ENCODE assay signal across 15 cellular contexts in the genomic region with DNA sequence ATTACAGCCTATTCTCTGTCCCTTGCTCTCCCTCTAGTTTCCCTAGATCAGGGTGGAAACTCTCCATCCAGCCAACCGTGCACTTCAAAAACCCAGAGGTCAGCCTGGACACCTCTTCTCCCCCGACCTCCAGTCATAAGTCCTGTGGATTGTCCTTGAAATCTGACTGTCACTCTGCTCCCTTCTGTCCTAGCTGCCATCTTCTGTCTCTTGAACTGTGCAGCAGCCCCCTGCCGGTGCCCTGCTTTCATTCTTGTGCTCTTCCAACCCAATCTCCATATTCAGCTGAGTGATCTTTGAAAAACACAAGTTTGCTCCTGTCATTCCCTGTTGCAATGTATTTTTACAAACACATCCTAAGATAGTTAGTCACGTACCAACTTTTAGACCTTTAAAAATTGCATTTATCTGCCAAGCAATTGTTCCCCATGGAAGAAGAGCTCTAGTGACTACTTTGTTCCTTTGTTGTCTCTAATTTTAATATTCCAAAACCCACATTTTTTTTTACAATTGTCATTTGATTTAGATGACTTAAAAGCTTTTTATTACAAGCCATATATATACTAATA.
DNase-seq lines count a peak whose midpoint lies in the region; ATAC-seq, FAIRE-seq and TF ChIP-seq lines count a peak whose summit lies in the region.
"Had no signal": no experiment of that assay in that cellular context is flagged by ENCODE, and none has a peak within 500 bp of the region (broad histone marks: within the 10 kb centered on the region; RNA-seq: fewer than 3 reads in every experiment).

No MANE protein-coding gene starts in this region.

- DNase-seq in G401 (ENCODE audit: low spot score) (peak; percentile 11), K562 (ENCODE audit: extremely low read depth in 1 of 4, low spot score in 3 of 4) (peak in 1 of 4 experiments; percentile 6), psoas muscle (no peak), NCI-H187 treated with DMSO at 0.1 percent for 48 hours (lab: John Stamatoyannopoulos, UW) (no peak), esophagus muscularis mucosa (ENCODE audit: extremely low spot score) (no peak)
- no peak for DNase-seq in stimulated activated CD4-positive, alpha-beta T cell treated with anti-CD3 and anti-CD28 coated beads, Interleukin-4, amount 100 ng/mL, for 24 hours
- DNase-seq: activated effector memory CD4-positive, alpha-beta T cell treated with Interleukin-2 at 50 U/mL for 16 hours; anterior cingulate cortex; glutamatergic neuron; immature natural killer cell; NCI-H2171 had no signal

- H3K79me2 ChIP-seq in K562 (ENCODE audit: control insufficient read depth, insufficient read depth, low read length), result no peaks in the 10 kb centered on the region

- peak overlapping the region; percentile 32 for H3K27ac ChIP-seq in KOPT-K1 (ENCODE audit: low read depth, low read length, poor library complexity, severe bottlenecking)
- no peak overlapping the region for H3K27ac ChIP-seq in K562 (ENCODE audit: extremely low read depth, low read depth, low read length)
- peak overlapping the region; percentile 59 for H3K27ac ChIP-seq in psoas muscle
- H3K27ac ChIP-seq in esophagus muscularis mucosa (replicated peaks in 1 of 4), result no peak overlapping the region
- H3K27ac ChIP-seq: SJSA1, vagina had no signal

- 0% methylated on average over 4 of the region's 4 CpGs for WGBS in K562 (ENCODE audit: insufficient coverage, low coverage, missing lambda C conversion rate)
- 52 to 73% (median 59%) methylated on average over 4 of the region's 4 CpGs for whole genome bisulfite sequencing in psoas muscle, 3 donors
- 91% methylated on average over 4 of the region's 4 CpGs for WGBS in esophagus muscularis mucosa

- in situ Hi-C loops in G401 (cut with HindIII; ENCODE audit: low sequenced_read_pairs), result no loop called here
- in situ Hi-C loops in K562 (cut with MboI), result no loop called here

- H3K9me1 ChIP-seq in K562 (ENCODE audit: control insufficient read depth, insufficient read depth, low read length), result no peaks in the 10 kb centered on the region

- H3K4me3 ChIP-seq in K562 (no peak overlapping the region), psoas muscle (peak overlapping the region; percentile 51), esophagus muscularis mucosa (no peak overlapping the region)
- H3K4me3 ChIP-seq: SJSA1, vagina had no signal

- TF ChIP-seq CTCF in K562 (IDR thresholded peaks at IDR 0.05 in 2 of 3, conservative IDR thresholded peaks at IDR 0.05 in 1 of 3; ENCODE audit: insufficient read depth in 2 of 3, low read depth in 1 of 3, low read length in 3 of 3), result peak; percentile 13 to 22 (median 20); a peak in 1 of 6 replicates
- no peak for TF ChIP-seq CTCF in psoas muscle (IDR thresholded peaks at IDR 0.05)
- TF ChIP-seq CTCF in esophagus muscularis mucosa (IDR thresholded peaks at IDR 0.05), result no peak

- no peak overlapping the region for H3K4me2 ChIP-seq in K562 (ENCODE audit: insufficient read depth, low read length)

- no peak overlapping the region for H3K9ac ChIP-seq in K562 (ENCODE audit: insufficient read depth in 1 of 2, low read depth in 2 of 2, low read length in 2 of 2)

- POLR2A ChIA-PET in K562 (lab: Yijun Ruan, JAX), result interaction anchor here (0.5 to 1.4 kb wide), 4 partner anchors 18 to 569 kb away, joined by 3 to 5 read pairs (median 4); no protein-coding TSS in a partner anchor

- TF ChIP-seq EP300 in K562 (IDR thresholded peaks at IDR 0.05; ENCODE audit: low read length) (no peak), esophagus muscularis mucosa (IDR thresholded peaks at IDR 0.05) (no peak)

- BruUV-seq in K562 (replicated peaks; lab: Mats Ljungman, UMichigan), result no TSS peak

- CTCF ChIA-PET in K562 (lab: Yijun Ruan, JAX; ENCODE audit: low intra/inter-chr PET ratio), result no interaction called here

- H3K9me3 ChIP-seq in KOPT-K1 (ENCODE audit: insufficient read depth, low read length, poor library complexity, severe bottlenecking) (no peaks in the 10 kb centered on the region), K562 (replicated peaks; ENCODE audit: control insufficient read depth, insufficient read depth, low read depth, low read length) (no peaks in the 10 kb centered on the region), psoas muscle (no peaks in the 10 kb centered on the region), esophagus muscularis mucosa (no peaks in the 10 kb centered on the region)
- H3K9me3 ChIP-seq: SJSA1, vagina had no signal

- peak; percentile 62 for FAIRE-seq in K562 (lab: Jason Lieb, UNC)
- FAIRE-seq: endothelial cell of umbilical vein had no signal

- TF ChIP-seq RAD21 in K562 (CRISPR knock-in tag; conservative IDR thresholded peaks at IDR 0.05 in 1 of 2, IDR thresholded peaks at IDR 0.05 in 1 of 2), result no peak

- TF ChIP-seq POLR2A in K562 (conservative IDR thresholded peaks at IDR 0.05) (no peak), esophagus muscularis mucosa (IDR thresholded peaks at IDR 0.05; ENCODE audit: low read depth) (no peak)

- H3K27me3 ChIP-seq in K562 (ENCODE audit: control insufficient read depth in 2 of 2, insufficient read depth in 2 of 2, low read length in 2 of 2), result no peaks in the 10 kb centered on the region
- no peaks in the 10 kb centered on the region for H3K27me3 ChIP-seq in psoas muscle (ENCODE audit: insufficient read depth in 3 of 3, low read length in 2 of 3)
- no peaks in the 10 kb centered on the region for H3K27me3 ChIP-seq in esophagus muscularis mucosa
- H3K27me3 ChIP-seq: SJSA1, vagina had no signal

- ATAC-seq in K562, result peak; percentile 56
- ATAC-seq in psoas muscle, result peak; percentile 42 to 84 (median 54)

- H3K4me1 ChIP-seq in K562 (replicated peaks in 1 of 2; ENCODE audit: control insufficient read depth in 2 of 2, insufficient read depth in 2 of 2, low read length in 2 of 2), result no peaks in the 10 kb centered on the region
- H3K4me1 ChIP-seq in psoas muscle, result peaks cover 19% of the 10 kb centered on the region
- H3K4me1 ChIP-seq in esophagus muscularis mucosa, result peaks cover 0 to 3% (median 0%) of the 10 kb centered on the region in 4 donors
- H3K4me1 ChIP-seq: SJSA1, vagina had no signal

- H4K20me1 ChIP-seq in K562 (replicated peaks; ENCODE audit: control insufficient read depth, insufficient read depth, low read length), result no peaks in the 10 kb centered on the region

- intact Hi-C loops in K562 (cut with micrococcal nuclease) (no loop called here), psoas muscle (cut with DNase I) (no loop called here), esophagus muscularis mucosa (cut with DNase I) (no loop called here)

- no peaks in the 10 kb centered on the region for H3K36me3 ChIP-seq in KOPT-K1 (ENCODE audit: insufficient read depth, low read length)
- no peaks in the 10 kb centered on the region for H3K36me3 ChIP-seq in K562 (ENCODE audit: control insufficient read depth, insufficient read depth, low read length)
- no peaks in the 10 kb centered on the region for H3K36me3 ChIP-seq in psoas muscle (ENCODE audit: insufficient read depth in 1 of 2, low read depth in 1 of 2)
- no peaks in the 10 kb centered on the region for H3K36me3 ChIP-seq in esophagus muscularis mucosa
- H3K36me3 ChIP-seq: SJSA1, vagina had no signal

- no peak overlapping the region for H2AFZ ChIP-seq in K562 (ENCODE audit: low read depth, low read length)

TF ChIP-seq in K562, 482 proteins besides CTCF, POLR2A, EP300 and RAD21:
- no peak for TF ChIP-seq MCM3 (IDR thresholded peaks at IDR 0.05)
- no peak for TF ChIP-seq IFI16 (CRISPR knock-in tag; IDR thresholded peaks at IDR 0.05)
- no peak for TF ChIP-seq ZNF79 (CRISPR knock-in tag; IDR thresholded peaks at IDR 0.05; ENCODE audit: low read depth)
- TF ChIP-seq PHF21A (IDR thresholded peaks at IDR 0.05; ENCODE audit: borderline replicate concordance, low read depth), result no peak
- TF ChIP-seq, protein P1, sequence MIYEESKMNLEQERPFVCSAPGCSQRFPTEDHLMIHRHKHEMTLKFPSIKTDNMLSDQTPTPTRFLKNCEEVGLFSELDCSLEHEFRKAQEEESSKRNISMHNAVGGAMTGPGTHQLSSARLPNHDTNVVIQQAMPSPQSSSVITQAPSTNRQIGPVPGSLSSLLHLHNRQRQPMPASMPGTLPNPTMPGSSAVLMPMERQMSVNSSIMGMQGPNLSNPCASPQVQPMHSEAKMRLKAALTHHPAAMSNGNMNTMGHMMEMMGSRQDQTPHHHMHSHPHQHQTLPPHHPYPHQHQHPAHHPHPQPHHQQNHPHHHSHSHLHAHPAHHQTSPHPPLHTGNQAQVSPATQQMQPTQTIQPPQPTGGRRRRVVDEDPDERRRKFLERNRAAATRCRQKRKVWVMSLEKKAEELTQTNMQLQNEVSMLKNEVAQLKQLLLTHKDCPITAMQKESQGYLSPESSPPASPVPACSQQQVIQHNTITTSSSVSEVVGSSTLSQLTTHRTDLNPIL (CRISPR knock-in tag; IDR thresholded peaks at IDR 0.05), result no peak
- TF ChIP-seq POLR3G (IDR thresholded peaks at IDR 0.05; ENCODE audit: extremely low read depth, insufficient read length, insufficient replicate concordance), result no peak
- no peak for TF ChIP-seq PURB (CRISPR knock-in tag; IDR thresholded peaks at IDR 0.05; ENCODE audit: low read depth)

Comparison
In these comparisons a context has a peak if more than half of its experiments do, and no peak if none do; other contexts are left out.
1. H3K27ac ChIP-seq: peak in KOPT-K1 (single experiment) and psoas muscle (single experiment); none in K562 (single experiment) and esophagus muscularis mucosa (0 of 4).
2. CTCF ChIP-seq: peak in K562 (3 of 3); none in psoas muscle (single experiment) and esophagus muscularis mucosa (0 of 3).